2 cellular contexts compared by ENCODE assay signal in the genomic region with DNA sequence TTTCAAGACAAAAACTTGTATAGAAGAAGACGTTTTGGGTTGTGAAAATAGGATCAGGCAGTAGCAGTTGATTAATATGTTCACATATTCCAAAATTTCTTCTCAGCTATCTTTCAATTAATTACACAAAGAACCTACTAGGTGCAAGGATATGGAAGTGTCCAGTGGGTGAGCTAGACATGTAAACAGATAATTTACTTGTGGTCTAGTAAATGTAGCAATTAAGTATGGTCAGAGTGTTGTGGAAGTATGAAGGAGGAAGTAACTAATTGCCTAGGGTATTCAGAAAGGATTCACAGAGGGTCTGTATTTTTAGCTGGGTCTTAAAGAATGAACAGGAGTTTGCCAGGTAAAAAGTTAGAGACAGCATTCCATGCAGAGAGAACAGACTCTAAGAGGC.
TF ChIP-seq lines count a peak whose summit lies in the region.

No MANE protein-coding gene starts in this region.

TF ChIP-seq in SK-N-SH, 30 proteins besides CTCF, POLR2A, EP300 and RAD21:
- TF ChIP-seq, protein P1, sequence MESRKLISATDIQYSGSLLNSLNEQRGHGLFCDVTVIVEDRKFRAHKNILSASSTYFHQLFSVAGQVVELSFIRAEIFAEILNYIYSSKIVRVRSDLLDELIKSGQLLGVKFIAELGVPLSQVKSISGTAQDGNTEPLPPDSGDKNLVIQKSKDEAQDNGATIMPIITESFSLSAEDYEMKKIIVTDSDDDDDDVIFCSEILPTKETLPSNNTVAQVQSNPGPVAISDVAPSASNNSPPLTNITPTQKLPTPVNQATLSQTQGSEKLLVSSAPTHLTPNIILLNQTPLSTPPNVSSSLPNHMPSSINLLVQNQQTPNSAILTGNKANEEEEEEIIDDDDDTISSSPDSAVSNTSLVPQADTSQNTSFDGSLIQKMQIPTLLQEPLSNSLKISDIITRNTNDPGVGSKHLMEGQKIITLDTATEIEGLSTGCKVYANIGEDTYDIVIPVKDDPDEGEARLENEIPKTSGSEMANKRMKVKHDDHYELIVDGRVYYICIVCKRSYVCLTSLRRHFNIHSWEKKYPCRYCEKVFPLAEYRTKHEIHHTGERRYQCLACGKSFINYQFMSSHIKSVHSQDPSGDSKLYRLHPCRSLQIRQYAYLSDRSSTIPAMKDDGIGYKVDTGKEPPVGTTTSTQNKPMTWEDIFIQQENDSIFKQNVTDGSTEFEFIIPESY (IDR thresholded peaks at IDR 0.05; ENCODE audit: borderline replicate concordance, low read depth), result no peak
- no peak for TF ChIP-seq FOXJ3 (CRISPR knock-in tag; IDR thresholded peaks at IDR 0.05)
- no peak for TF ChIP-seq POLR2AphosphoS5 (IDR thresholded peaks at IDR 0.05; ENCODE audit: low read depth, low read length)
- no peak for TF ChIP-seq JUND (IDR thresholded peaks at IDR 0.05)
- TF ChIP-seq NFIC (IDR thresholded peaks at IDR 0.05; ENCODE audit: borderline replicate concordance), result no peak
- TF ChIP-seq, protein P2, sequence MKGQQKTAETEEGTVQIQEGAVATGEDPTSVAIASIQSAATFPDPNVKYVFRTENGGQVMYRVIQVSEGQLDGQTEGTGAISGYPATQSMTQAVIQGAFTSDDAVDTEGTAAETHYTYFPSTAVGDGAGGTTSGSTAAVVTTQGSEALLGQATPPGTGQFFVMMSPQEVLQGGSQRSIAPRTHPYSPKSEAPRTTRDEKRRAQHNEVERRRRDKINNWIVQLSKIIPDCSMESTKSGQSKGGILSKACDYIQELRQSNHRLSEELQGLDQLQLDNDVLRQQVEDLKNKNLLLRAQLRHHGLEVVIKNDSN (IDR thresholded peaks at IDR 0.05; ENCODE audit: borderline replicate concordance, low read depth), result no peak
- TF ChIP-seq RFX5 (IDR thresholded peaks at IDR 0.05; ENCODE audit: low read length), result no peak
- TF ChIP-seq MEF2A (IDR thresholded peaks at IDR 0.05; ENCODE audit: borderline replicate concordance, low read depth), result no peak
- no peak for TF ChIP-seq GATA2 (CRISPR knock-in tag; IDR thresholded peaks at IDR 0.05)
- TF ChIP-seq, protein P3, sequence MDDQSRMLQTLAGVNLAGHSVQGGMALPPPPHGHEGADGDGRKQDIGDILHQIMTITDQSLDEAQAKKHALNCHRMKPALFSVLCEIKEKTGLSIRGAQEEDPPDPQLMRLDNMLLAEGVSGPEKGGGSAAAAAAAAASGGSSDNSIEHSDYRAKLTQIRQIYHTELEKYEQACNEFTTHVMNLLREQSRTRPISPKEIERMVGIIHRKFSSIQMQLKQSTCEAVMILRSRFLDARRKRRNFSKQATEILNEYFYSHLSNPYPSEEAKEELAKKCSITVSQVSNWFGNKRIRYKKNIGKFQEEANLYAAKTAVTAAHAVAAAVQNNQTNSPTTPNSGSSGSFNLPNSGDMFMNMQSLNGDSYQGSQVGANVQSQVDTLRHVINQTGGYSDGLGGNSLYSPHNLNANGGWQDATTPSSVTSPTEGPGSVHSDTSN (IDR thresholded peaks at IDR 0.05), result no peak
- no peak for TF ChIP-seq RXRA (IDR thresholded peaks at IDR 0.05; ENCODE audit: borderline replicate concordance, low read depth)
- no peak for TF ChIP-seq TAF1 (IDR thresholded peaks at IDR 0.05; ENCODE audit: borderline replicate concordance, low read depth, low read length)
TF ChIP-seq in SK-N-SH: peak in this region for 0.

TF ChIP-seq in neural cell, 6 proteins besides CTCF, POLR2A, EP300 and RAD21 (continued from another document):
- TF ChIP-seq, protein P4, sequence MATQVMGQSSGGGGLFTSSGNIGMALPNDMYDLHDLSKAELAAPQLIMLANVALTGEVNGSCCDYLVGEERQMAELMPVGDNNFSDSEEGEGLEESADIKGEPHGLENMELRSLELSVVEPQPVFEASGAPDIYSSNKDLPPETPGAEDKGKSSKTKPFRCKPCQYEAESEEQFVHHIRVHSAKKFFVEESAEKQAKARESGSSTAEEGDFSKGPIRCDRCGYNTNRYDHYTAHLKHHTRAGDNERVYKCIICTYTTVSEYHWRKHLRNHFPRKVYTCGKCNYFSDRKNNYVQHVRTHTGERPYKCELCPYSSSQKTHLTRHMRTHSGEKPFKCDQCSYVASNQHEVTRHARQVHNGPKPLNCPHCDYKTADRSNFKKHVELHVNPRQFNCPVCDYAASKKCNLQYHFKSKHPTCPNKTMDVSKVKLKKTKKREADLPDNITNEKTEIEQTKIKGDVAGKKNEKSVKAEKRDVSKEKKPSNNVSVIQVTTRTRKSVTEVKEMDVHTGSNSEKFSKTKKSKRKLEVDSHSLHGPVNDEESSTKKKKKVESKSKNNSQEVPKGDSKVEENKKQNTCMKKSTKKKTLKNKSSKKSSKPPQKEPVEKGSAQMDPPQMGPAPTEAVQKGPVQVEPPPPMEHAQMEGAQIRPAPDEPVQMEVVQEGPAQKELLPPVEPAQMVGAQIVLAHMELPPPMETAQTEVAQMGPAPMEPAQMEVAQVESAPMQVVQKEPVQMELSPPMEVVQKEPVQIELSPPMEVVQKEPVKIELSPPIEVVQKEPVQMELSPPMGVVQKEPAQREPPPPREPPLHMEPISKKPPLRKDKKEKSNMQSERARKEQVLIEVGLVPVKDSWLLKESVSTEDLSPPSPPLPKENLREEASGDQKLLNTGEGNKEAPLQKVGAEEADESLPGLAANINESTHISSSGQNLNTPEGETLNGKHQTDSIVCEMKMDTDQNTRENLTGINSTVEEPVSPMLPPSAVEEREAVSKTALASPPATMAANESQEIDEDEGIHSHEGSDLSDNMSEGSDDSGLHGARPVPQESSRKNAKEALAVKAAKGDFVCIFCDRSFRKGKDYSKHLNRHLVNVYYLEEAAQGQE (IDR thresholded peaks at IDR 0.05; ENCODE audit: borderline replicate concordance), result no peak
- TF ChIP-seq TAF1 (IDR thresholded peaks at IDR 0.05; ENCODE audit: low read depth), result no peak
